ENCODE assay signal across 4 cellular contexts in genomic region chr7:143606088-143606487, GRCh38. TPM values are rescaled to one million over a fixed set of nuclear protein-coding genes. Genes with fewer than 3 reads are reported as not detected.
"Had no signal": no experiment of that assay in that cellular context is flagged by ENCODE, and none has a peak within 500 bp of the region (broad histone marks: within the 10 kb centered on the region; RNA-seq: fewer than 3 reads in every experiment).

No MANE protein-coding gene starts in this region.

RNA-seq across cellular contexts. Expression of gene CTAGE15, which starts 34.5 kb away (rescaled TPM):
- total RNA-seq: GM23248, H4, HT1080, IMR-90 had no signal
- polyA plus RNA-seq: GM23248, IMR-90 had no signal
